ENCODE assay signal across 15 cellular contexts in genomic region chr5:179486596-179487051, GRCh38.
DNase-seq lines count a peak whose midpoint lies in the region; ATAC-seq and TF ChIP-seq lines count a peak whose summit lies in the region.
"Had no signal": no experiment of that assay in that cellular context is flagged by ENCODE, and none has a peak within 500 bp of the region (broad histone marks: within the 10 kb centered on the region; RNA-seq: fewer than 3 reads in every experiment).

No MANE protein-coding gene starts in this region.

- H3F3A ChIP-seq in neural progenitor cell (ENCODE audit: low read depth) = no peaks in the 10 kb centered on the region

- intact Hi-C loops in body of pancreas (cut with DNase I) = no loop called here
- intact Hi-C loops in mucosa of descending colon (cut with DNase I, micrococcal nuclease) = no loop called here
- intact Hi-C loops in stomach (cut with DNase I; ENCODE audit: low total_unique reads) = no loop called here

- H3K27ac ChIP-seq in body of pancreas (no peak overlapping the region), neural progenitor cell (no peak overlapping the region), stomach (peak overlapping the region in 1 of 5 donors; percentile 25)
- H3K27ac ChIP-seq: heart left ventricle, sigmoid colon, WERI-Rb-1 had no signal

- WGBS in body of pancreas, 2 donors = 71 to 73% methylated on average over 16 of the region's 16 CpGs
- 68 to 78% (median 75%) methylated on average over 13 to 16 of the region's 16 CpGs for WGBS in stomach, 5 donors

- no peak overlapping the region for H3K4me2 ChIP-seq in neural progenitor cell

- TF ChIP-seq EP300 in stomach (IDR thresholded peaks at IDR 0.05) = no peak

- no peaks in the 10 kb centered on the region for H3K9me3 ChIP-seq in body of pancreas
- no peaks in the 10 kb centered on the region for H3K9me3 ChIP-seq in mucosa of descending colon
- no peaks in the 10 kb centered on the region for H3K9me3 ChIP-seq in neural progenitor cell (ENCODE audit: low read depth)
- no peaks in the 10 kb centered on the region for H3K9me3 ChIP-seq in stomach
- H3K9me3 ChIP-seq: heart left ventricle, sigmoid colon had no signal

- no peaks in the 10 kb centered on the region for H4K20me1 ChIP-seq in neural progenitor cell (ENCODE audit: low read depth)

- H3K27me3 Mint-ChIP-seq in neural progenitor cell (ENCODE audit: insufficient read depth, low read depth) = peaks cover 13% of the 10 kb centered on the region

- DNase-seq in Daoy (ENCODE audit: low read depth) (peak; percentile 55), NCI-H128 (lab: John Stamatoyannopoulos, UW; ENCODE audit: unreplicated experiment) (peak; percentile 52), body of pancreas (peak in 3 of 4 donors; percentile 23 to 30 (median 30)), mucosa of descending colon (no peak), neural progenitor cell (ENCODE audit: low spot score) (no peak), stomach (no peak), amniotic stem cell (lab: John Stamatoyannopoulos, UW) (no peak)
- DNase-seq: activated naive CD4-positive, alpha-beta T cell treated with anti-CD3 and anti-CD28 coated beads, Interleukin-2, amount 10 ng/mL, durations not matched to agents 7 days and 5 days; GDM1; heart left ventricle; left colon; NCI-H1436 treated with DMSO at 0.1 percent for 48 hours; sigmoid colon; WERI-Rb-1 had no signal

- ATAC-seq in body of pancreas (peak; percentile 30), mucosa of descending colon (peak; percentile 18)
- ATAC-seq: left colon had no signal

- H3K36me3 Mint-ChIP-seq in neural progenitor cell = no peaks in the 10 kb centered on the region
- H3K36me3 Mint-ChIP-seq: activated naive CD4-positive, alpha-beta T cell treated with anti-CD3 and anti-CD28 coated beads, Interleukin-2, amount 10 ng/mL, durations not matched to agents 7 days and 5 days had no signal

- H3K4me3 Mint-ChIP-seq in neural progenitor cell = no peak overlapping the region
- H3K4me3 Mint-ChIP-seq: activated naive CD4-positive, alpha-beta T cell treated with anti-CD3 and anti-CD28 coated beads, Interleukin-2, amount 10 ng/mL, durations not matched to agents 7 days and 5 days; stimulated activated naive CD8-positive, alpha-beta T cell treated with anti-CD3 and anti-CD28 coated beads, Interleukin-15, Interleukin-2, amounts not matched to agents 100 ng/mL and 50 ng/mL, for 24 hours had no signal

- H3K4me1 Mint-ChIP-seq in neural progenitor cell = peaks cover 3% of the 10 kb centered on the region
- H3K4me1 Mint-ChIP-seq: activated naive CD4-positive, alpha-beta T cell treated with anti-CD3 and anti-CD28 coated beads, Interleukin-2, amount 10 ng/mL, durations not matched to agents 7 days and 5 days had no signal

- TF ChIP-seq CTCF in body of pancreas (IDR thresholded peaks at IDR 0.05) = no peak
- TF ChIP-seq CTCF in mucosa of descending colon (IDR thresholded peaks at IDR 0.05) = no peak
- TF ChIP-seq CTCF in neural progenitor cell (IDR thresholded peaks at IDR 0.05) = no peak
- no peak for TF ChIP-seq CTCF in stomach (IDR thresholded peaks at IDR 0.05)

- no peaks in the 10 kb centered on the region for H3K27me3 ChIP-seq in body of pancreas
- no peaks in the 10 kb centered on the region for H3K27me3 ChIP-seq in neural progenitor cell
- H3K27me3 ChIP-seq in stomach = peaks cover 0 to 7% (median 0%) of the 10 kb centered on the region in 3 donors
- H3K27me3 ChIP-seq: sigmoid colon had no signal

- H3K27ac Mint-ChIP-seq in neural progenitor cell = no peak overlapping the region
- H3K27ac Mint-ChIP-seq: activated naive CD4-positive, alpha-beta T cell treated with anti-CD3 and anti-CD28 coated beads, Interleukin-2, amount 10 ng/mL, durations not matched to agents 7 days and 5 days; stimulated activated naive CD8-positive, alpha-beta T cell treated with anti-CD3 and anti-CD28 coated beads, Interleukin-15, Interleukin-2, amounts not matched to agents 100 ng/mL and 50 ng/mL, for 24 hours had no signal

- H3K79me2 ChIP-seq in neural progenitor cell (ENCODE audit: low read depth) = no peaks in the 10 kb centered on the region

- peaks cover 14% of the 10 kb centered on the region for H3K9me3 Mint-ChIP-seq in neural progenitor cell
- H3K9me3 Mint-ChIP-seq: activated naive CD4-positive, alpha-beta T cell treated with anti-CD3 and anti-CD28 coated beads, Interleukin-2, amount 10 ng/mL, durations not matched to agents 7 days and 5 days; stimulated activated naive CD8-positive, alpha-beta T cell treated with anti-CD3 and anti-CD28 coated beads, Interleukin-15, Interleukin-2, amounts not matched to agents 100 ng/mL and 50 ng/mL, for 24 hours had no signal

- no peak overlapping the region for H2AFZ ChIP-seq in neural progenitor cell (replicated peaks)

- TF ChIP-seq POLR2A in body of pancreas (IDR thresholded peaks at IDR 0.05) = no peak
- no peak for TF ChIP-seq POLR2A in stomach (IDR thresholded peaks at IDR 0.05)

- no peak overlapping the region for H3K4me3 ChIP-seq in body of pancreas
- no peak overlapping the region for H3K4me3 ChIP-seq in mucosa of descending colon
- no peak overlapping the region for H3K4me3 ChIP-seq in neural progenitor cell
- H3K4me3 ChIP-seq in stomach = no peak overlapping the region
- H3K4me3 ChIP-seq: heart left ventricle, sigmoid colon had no signal

- H3K9ac ChIP-seq in neural progenitor cell = no peak overlapping the region

- H3K4me1 ChIP-seq in body of pancreas (no peaks in the 10 kb centered on the region), mucosa of descending colon (ENCODE audit: low read depth) (no peaks in the 10 kb centered on the region), neural progenitor cell (no peaks in the 10 kb centered on the region), stomach (peaks cover 0 to 9% (median 0%) of the 10 kb centered on the region in 4 donors)
- H3K4me1 ChIP-seq: sigmoid colon had no signal

- H3K36me3 ChIP-seq in body of pancreas (replicated peaks in 1 of 2; ENCODE audit: insufficient read depth in 1 of 2, low read depth in 2 of 2) = no peaks in the 10 kb centered on the region
- no peaks in the 10 kb centered on the region for H3K36me3 ChIP-seq in mucosa of descending colon (ENCODE audit: low read depth)
- no peaks in the 10 kb centered on the region for H3K36me3 ChIP-seq in neural progenitor cell
- no peaks in the 10 kb centered on the region for H3K36me3 ChIP-seq in stomach
- H3K36me3 ChIP-seq: heart left ventricle, sigmoid colon, WERI-Rb-1 had no signal

Comparison
In these comparisons a context has a peak if more than half of its experiments do, and no peak if none do; other contexts are left out.
1. DNase-seq: peak in Daoy (single experiment), NCI-H128 (single experiment) and body of pancreas (3 of 4); none in mucosa of descending colon (0 of 3), neural progenitor cell (single experiment), stomach (single experiment) and amniotic stem cell (single experiment).